ENCODE assay signal across 20 cellular contexts in the genomic region with DNA sequence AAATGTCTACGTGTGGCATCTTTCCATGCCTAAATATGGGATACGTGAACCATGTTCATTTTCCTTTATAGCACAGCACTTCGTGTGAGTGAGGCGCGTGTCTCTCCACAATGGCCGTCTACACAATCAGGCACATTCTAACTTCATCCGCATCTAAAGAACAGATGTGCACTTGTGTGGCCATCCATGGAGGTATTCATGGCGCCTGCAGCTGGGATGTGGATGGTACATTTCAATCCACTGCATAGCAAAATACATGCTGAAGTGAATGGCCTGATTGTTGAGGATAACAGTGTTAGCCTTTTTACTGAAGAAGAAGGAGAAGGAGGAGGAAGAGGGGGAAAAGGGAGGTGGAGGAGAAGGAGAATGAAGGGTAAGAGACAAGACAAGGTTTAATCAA. TPM values are rescaled to one million over a fixed set of nuclear protein-coding genes. Genes with fewer than 3 reads are reported as not detected.
DNase-seq lines count a peak whose midpoint lies in the region; ATAC-seq, FAIRE-seq and TF ChIP-seq lines count a peak whose summit lies in the region.
"Had no signal": no experiment of that assay in that cellular context is flagged by ENCODE, and none has a peak within 500 bp of the region (broad histone marks: within the 10 kb centered on the region; RNA-seq: fewer than 3 reads in every experiment).

No MANE protein-coding gene starts in this region.

- H3K27ac ChIP-seq in dorsolateral prefrontal cortex (peak overlapping the region; percentile 24 to 99 (median 93)), layer of hippocampus (ENCODE audit: low read depth, low read length) (peak overlapping the region; percentile 93)
- H3K27ac ChIP-seq: PC-9 had no signal

- no peaks in the 10 kb centered on the region for H3K9me3 Mint-ChIP-seq in activated CD4-positive, alpha-beta memory T cell treated with anti-CD3 and anti-CD28 coated beads for 36 hours
- H3K9me3 Mint-ChIP-seq: CD8-positive, alpha-beta T cell had no signal

- intact Hi-C loops in dorsolateral prefrontal cortex (cut with DNase I) = loop anchor here (1.0 to 5.0 kb wide), 2 partner anchors 34 to 37 kb away; a partner anchor contains a TSS
- intact Hi-C loops in activated CD4-positive, alpha-beta memory T cell treated with anti-CD3 and anti-CD28 coated beads for 36 hours (cut with micrococcal nuclease) = no loop called here

- H3K27ac Mint-ChIP-seq in activated CD4-positive, alpha-beta memory T cell treated with anti-CD3 and anti-CD28 coated beads for 36 hours = no peak overlapping the region
- H3K27ac Mint-ChIP-seq: CD8-positive, alpha-beta T cell had no signal

- TF ChIP-seq CTCF in dorsolateral prefrontal cortex (IDR thresholded peaks at IDR 0.05 in 54 of 56, conservative IDR thresholded peaks at IDR 0.05 in 2 of 56; ENCODE audit: low read depth in 1 of 56, partially characterized antibody in 56 of 56) = peak in 3 of 56 donors; percentile 2 to 17 (median 4)

- H3K27me3 Mint-ChIP-seq in activated CD4-positive, alpha-beta memory T cell treated with anti-CD3 and anti-CD28 coated beads for 36 hours = peaks cover 4% of the 10 kb centered on the region

- H3K4me3 Mint-ChIP-seq in activated CD4-positive, alpha-beta memory T cell treated with anti-CD3 and anti-CD28 coated beads for 36 hours = no peak overlapping the region
- H3K4me3 Mint-ChIP-seq: CD8-positive, alpha-beta T cell had no signal

- CTCF ChIA-PET in activated CD4-positive, alpha-beta memory T cell treated with anti-CD3 and anti-CD28 coated beads for 36 hours (lab: Charles Lee) = interaction anchor here (0.7 to 1.7 kb wide), 3 partner anchors 10 to 28 kb away, joined by 3 to 6 read pairs (median 4); no protein-coding TSS in a partner anchor

- peak; percentile 9 for FAIRE-seq in HTR-8/SVneo (lab: Jason Lieb, UNC)

- no peak for ATAC-seq in HG02678 (IDR thresholded peaks at IDR 0.05; ENCODE audit: unreplicated experiment)
- ATAC-seq: CD8-positive, alpha-beta T cell had no signal

- H3K4me3 ChIP-seq in dorsolateral prefrontal cortex = peak overlapping the region in 30 of 59 donors; percentile 2 to 53 (median 23)
- H3K4me3 ChIP-seq: PC-9 had no signal

- H3K27me3 ChIP-seq in dorsolateral prefrontal cortex (no peaks in the 10 kb centered on the region), layer of hippocampus (ENCODE audit: control insufficient read depth, insufficient read depth, low read length) (no peaks in the 10 kb centered on the region)
- H3K27me3 ChIP-seq: BE2C had no signal

- no peaks in the 10 kb centered on the region for H3K36me3 Mint-ChIP-seq in activated CD4-positive, alpha-beta memory T cell treated with anti-CD3 and anti-CD28 coated beads for 36 hours
- H3K36me3 Mint-ChIP-seq: CD8-positive, alpha-beta T cell had no signal

- no peaks in the 10 kb centered on the region for H3K4me1 Mint-ChIP-seq in activated CD4-positive, alpha-beta memory T cell treated with anti-CD3 and anti-CD28 coated beads for 36 hours (ENCODE audit: low read depth)

- no peak for DNase-seq in HTR-8/SVneo (ENCODE audit: insufficient read length, low spot score)
- DNase-seq in dorsolateral prefrontal cortex = peak; percentile 7 to 94 (median 78)
- peak; percentile 95 for DNase-seq in putamen (ENCODE audit: low spot score)
- no peak for DNase-seq in 8988T
- no peak for DNase-seq in activated gamma-delta T cell (lab: John Stamatoyannopoulos, UW)
- no peak for DNase-seq in activated CD4-positive, alpha-beta memory T cell treated with anti-CD3 and anti-CD28 coated beads for 36 hours
- DNase-seq: ACHN; BE2C; CD8-positive, alpha-beta T cell; DND-41; H7; Karpas-422; MM.1S; NCI-H1105 treated with DMSO at 0.1 percent for 48 hours; NCI-H187; NCI-H446 treated with DMSO at 0.1 percent for 48 hours; NCI-H774; PC-9 had no signal

- POLR2A ChIA-PET in activated CD4-positive, alpha-beta memory T cell treated with anti-CD3 and anti-CD28 coated beads for 36 hours (lab: Charles Lee) = no interaction called here

RNA-seq across cellular contexts. Expression of a gene that starts 34.4 kb away (rescaled TPM):
- total RNA-seq in dorsolateral prefrontal cortex = 100 to 1,000 TPM; 287 to 703 (median 456) TPM
- total RNA-seq in activated CD4-positive, alpha-beta memory T cell treated with anti-CD3 and anti-CD28 coated beads for 36 hours = 1 to 10 TPM; 1.7 to 2.9 TPM

Comparison
In these comparisons a context has a peak if more than half of its experiments do, and no peak if none do; other contexts are left out.
1. DNase-seq: peak in dorsolateral prefrontal cortex (10 of 10) and putamen (single experiment); none in HTR-8/SVneo (single experiment), 8988T (single experiment), activated gamma-delta T cell (single experiment) and activated CD4-positive, alpha-beta memory T cell treated with anti-CD3 and anti-CD28 coated beads for 36 hours (single experiment).
2. RNA of a gene that starts 34.4 kb away (total RNA-seq): 287 to 703 TPM in dorsolateral prefrontal cortex; 1.7 to 2.9 TPM in activated CD4-positive, alpha-beta memory T cell treated with anti-CD3 and anti-CD28 coated beads for 36 hours; every median in the first group is over 10 times any median in the second.